In genomic region chr22:30435674-30436126, GRCh38 we compare ENCODE assay signal across 8 cellular contexts. TPM values are rescaled to one million over a fixed set of nuclear protein-coding genes. Genes with fewer than 3 reads are reported as not detected.
DNase-seq lines count a peak whose midpoint lies in the region; ATAC-seq and TF ChIP-seq lines count a peak whose summit lies in the region.

No MANE protein-coding gene starts in this region.

- TF ChIP-seq CTCF in colonic mucosa (IDR thresholded peaks at IDR 0.05) (no peak), smooth muscle cell (IDR thresholded peaks at IDR 0.05; ENCODE audit: borderline replicate concordance, insufficient read depth, poor library complexity, severe bottlenecking) (no peak)

- no peaks in the 10 kb centered on the region for H3K4me1 ChIP-seq in colonic mucosa
- no peaks in the 10 kb centered on the region for H3K4me1 ChIP-seq in smooth muscle cell (ENCODE audit: low read depth)

- H3K36me3 ChIP-seq in colonic mucosa: no peaks in the 10 kb centered on the region
- H3K36me3 ChIP-seq in smooth muscle cell (ENCODE audit: low read depth): no peaks in the 10 kb centered on the region

- no peak overlapping the region for H3K9ac ChIP-seq in colonic mucosa (ENCODE audit: low read depth in 2 of 2, low read length in 2 of 2)
- H3K9ac ChIP-seq in smooth muscle cell (ENCODE audit: low read depth): no peak overlapping the region

- H4K20me1 ChIP-seq in smooth muscle cell (ENCODE audit: low read depth): no peaks in the 10 kb centered on the region

- no peaks in the 10 kb centered on the region for H3K79me2 ChIP-seq in smooth muscle cell (ENCODE audit: low read depth)

- no peak overlapping the region for H3K4me2 ChIP-seq in smooth muscle cell

- no peak for ATAC-seq in HG02759 (IDR thresholded peaks at IDR 0.05; ENCODE audit: unreplicated experiment)

- H3K4me3 ChIP-seq in colonic mucosa: no peak overlapping the region
- no peak overlapping the region for H3K4me3 ChIP-seq in smooth muscle cell

- DNase-seq in activated CD4-positive, CD25-positive, alpha-beta regulatory T cell (lab: John Stamatoyannopoulos, UW): peak; percentile 33 to 79 (median 58)
- DNase-seq in colonic mucosa: peak; percentile 35
- DNase-seq in stimulated activated CD4-positive, alpha-beta T cell treated with anti-CD3 and anti-CD28 coated beads, Interleukin-2, amount 100 ng/mL, for 4 hours (ENCODE audit: low read depth): peak; percentile 68
- DNase-seq in smooth muscle cell (lab: John Stamatoyannopoulos, UW; ENCODE audit: unreplicated experiment): no peak
- no peak for DNase-seq in NCI-H187 treated with DMSO at 0.1 percent for 48 hours (lab: John Stamatoyannopoulos, UW)
- DNase-seq in NCI-H2107 (lab: John Stamatoyannopoulos, UW): no peak

- H3K27me3 ChIP-seq in colonic mucosa (no peaks in the 10 kb centered on the region), smooth muscle cell (ENCODE audit: low read depth) (no peaks in the 10 kb centered on the region)

- 88% methylated on average over 6 of the region's 6 CpGs for WGBS in smooth muscle cell (ENCODE audit: low lambda C conversion rate)

- H3F3A ChIP-seq in smooth muscle cell (ENCODE audit: low read depth): no peaks in the 10 kb centered on the region

- no peaks in the 10 kb centered on the region for H3K9me3 ChIP-seq in colonic mucosa
- no peaks in the 10 kb centered on the region for H3K9me3 ChIP-seq in smooth muscle cell (replicated peaks; ENCODE audit: low read depth)

- intact Hi-C loops in colonic mucosa (cut with DNase I): no loop called here

- peak; percentile 44 for TF ChIP-seq POLR2A in GM15510 (IDR thresholded peaks at IDR 0.05; ENCODE audit: borderline replicate concordance, extremely low read depth, insufficient read length)

- H3K27ac ChIP-seq in colonic mucosa: peak overlapping the region; percentile 32
- no peak overlapping the region for H3K27ac ChIP-seq in smooth muscle cell (ENCODE audit: low read depth)

- no peak overlapping the region for H2AFZ ChIP-seq in smooth muscle cell (ENCODE audit: low read depth)

RNA-seq across cellular contexts. Expression of gene MTFP1, which starts 10.1 kb away (rescaled TPM):
- total RNA-seq in colonic mucosa (10 to 100 TPM; 39.7 to 55.1 TPM), smooth muscle cell (14.3 and 14.4 TPM in 2 replicates)
- polyA plus RNA-seq in smooth muscle cell: 30.9 and 31.3 TPM in 2 replicates

RNA-seq across cellular contexts. Expression of gene SEC14L3, which starts 36.1 kb away (rescaled TPM):
- total RNA-seq in colonic mucosa (not detected), smooth muscle cell (not detected in 2 replicates)
- polyA plus RNA-seq in smooth muscle cell: 0.09 TPM in 1 of 2 replicates, not detected in the other

RNA-seq across cellular contexts. Expression of gene SEC14L2, which starts 38.9 kb away (rescaled TPM):
- 10 to 100 TPM in 1 of 2 donors, 1 to 10 TPM in 1; 2.0 to 10.3 TPM for total RNA-seq in colonic mucosa
- 7.9 and 15.1 TPM in 2 replicates for total RNA-seq in smooth muscle cell
- 8.0 and 8.2 TPM in 2 replicates for polyA plus RNA-seq in smooth muscle cell

RNA-seq across cellular contexts. Expression of gene RNF215, which starts 48.5 kb away (rescaled TPM):
- total RNA-seq in colonic mucosa (1 to 10 TPM; 5.8 to 9.4 TPM), smooth muscle cell (11.6 and 21.2 TPM in 2 replicates)
- polyA plus RNA-seq in smooth muscle cell: 3.4 and 5.9 TPM in 2 replicates

Comparison
In these comparisons a context has a peak if more than half of its experiments do, and no peak if none do; other contexts are left out.
1. DNase-seq: peak in activated CD4-positive, CD25-positive, alpha-beta regulatory T cell (4 of 4), colonic mucosa (single experiment) and stimulated activated CD4-positive, alpha-beta T cell treated with anti-CD3 and anti-CD28 coated beads, Interleukin-2, amount 100 ng/mL, for 4 hours (single experiment); none in smooth muscle cell (single experiment), NCI-H187 treated with DMSO at 0.1 percent for 48 hours (single experiment) and NCI-H2107 (single experiment).